In genomic region chr6:126195625-126196236, GRCh38 we compare ENCODE assay signal across 11 cellular contexts.
"Had no signal": no experiment of that assay in that cellular context is flagged by ENCODE, and none has a peak within 500 bp of the region (broad histone marks: within the 10 kb centered on the region; RNA-seq: fewer than 3 reads in every experiment).

No MANE protein-coding gene starts in this region.

- ATAC-seq: heart right ventricle had no signal

- DNase-seq: activated CD4-positive, alpha-beta T cell treated with anti-CD3 and anti-CD28 coated beads, Interleukin-2, amount 50 U/mL, for 4 hours; activated CD4-positive, CD25-positive, alpha-beta regulatory T cell treated with anti-CD3 and anti-CD28 coated beads, Interleukin-2, amount 50 U/mL, for 72 hours; activated effector memory CD4-positive, alpha-beta T cell treated with anti-CD3 and anti-CD28 coated beads, Interleukin-2, amount 50 U/mL, for 16 hours; activated T-cell treated with anti-CD3 and anti-CD28 coated beads, Interleukin-2, amount 50 U/mL, for 1 hour; brain microvascular endothelial cell; endodermal cell; foreskin fibroblast; heart right ventricle; stimulated activated CD4-positive, alpha-beta T cell treated with anti-CD3 and anti-CD28 coated beads, Interleukin-15, amount 100 ng/mL, for 24 hours; stimulated activated CD4-positive, alpha-beta T cell treated with anti-CD3 and anti-CD28 coated beads, Interleukin-4, amount 100 ng/mL, for 24 hours; stomach had no signal
